In the genomic region with DNA sequence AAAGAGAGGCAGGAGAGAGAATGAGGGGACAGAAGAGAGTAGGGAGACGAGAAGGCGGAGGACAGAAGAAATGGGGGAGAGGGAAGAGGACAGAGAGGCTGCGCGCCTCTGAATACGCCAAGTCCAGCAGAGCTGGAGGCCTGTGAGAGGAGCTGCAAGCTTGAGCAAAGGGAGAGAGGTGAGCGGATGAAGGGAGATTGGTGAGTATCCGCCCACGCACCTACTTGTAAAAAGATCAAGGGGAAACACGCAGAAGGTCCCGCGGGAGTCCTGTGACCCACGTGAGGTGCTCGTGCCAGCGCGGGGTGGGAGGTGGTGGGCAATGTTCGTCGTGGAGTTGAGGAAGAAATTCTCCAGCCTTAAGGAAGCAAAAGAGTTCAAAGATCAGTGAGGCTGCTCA, we compare ENCODE assay signal across 16 cellular contexts. TPM values are rescaled to one million over a fixed set of nuclear protein-coding genes. Genes with fewer than 3 reads are reported as not detected.
DNase-seq lines count a peak whose midpoint lies in the region; ATAC-seq, FAIRE-seq and TF ChIP-seq lines count a peak whose summit lies in the region.
"Had no signal": no experiment of that assay in that cellular context is flagged by ENCODE, and none has a peak within 500 bp of the region (broad histone marks: within the 10 kb centered on the region; RNA-seq: fewer than 3 reads in every experiment).

No MANE protein-coding gene starts in this region.

- H2AK5ac ChIP-seq in neuronal stem cell (ENCODE audit: low read depth, low read length): no peak overlapping the region

- DNase-seq in epithelial cell of proximal tubule (ENCODE audit: low read depth) (peak; percentile 6), neuronal stem cell (ENCODE audit: low spot score) (peak; percentile 1), NCI-H2227 treated with DMSO at 0.1 percent for 48 hours (lab: John Stamatoyannopoulos, UW) (no peak), pancreas (no peak)
- DNase-seq: activated naive CD4-positive, alpha-beta T cell treated with anti-CD3 and anti-CD28 coated beads, Interleukin-2, amount 10 ng/mL, durations not matched to agents 7 days and 5 days; Caco-2; MG63; NCI-H69; stimulated activated CD8-positive, alpha-beta memory T cell treated with anti-CD3 and anti-CD28 coated beads, Interleukin-4, amount 100 ng/mL, for 48 hours had no signal

- no peak overlapping the region for H4K8ac ChIP-seq in neuronal stem cell (ENCODE audit: low read depth, low read length)

- H2BK5ac ChIP-seq in neuronal stem cell (ENCODE audit: low read length): no peak overlapping the region

- peak overlapping the region; percentile 97 for H2AFZ ChIP-seq in neuronal stem cell (ENCODE audit: low read length)

- H3K27ac ChIP-seq in neuronal stem cell (replicated peaks; ENCODE audit: low read length) (no peak overlapping the region), pancreas (no peak overlapping the region)

- H3K79me1 ChIP-seq in neuronal stem cell (ENCODE audit: low read depth, low read length): no peaks in the 10 kb centered on the region

- intact Hi-C loops in pancreas (cut with DNase I): no loop called here

- no peak overlapping the region for H2BK15ac ChIP-seq in neuronal stem cell (ENCODE audit: low read length)

- no peak for FAIRE-seq in pancreas (lab: Jason Lieb, UNC)

- H3K23ac ChIP-seq in neuronal stem cell (ENCODE audit: low read depth, low read length, poor library complexity): no peak overlapping the region

- peak overlapping the region; percentile 98 for H3K4me2 ChIP-seq in neuronal stem cell (ENCODE audit: insufficient read depth, low read length, poor library complexity, severe bottlenecking)

- no peak overlapping the region for H3K18ac ChIP-seq in neuronal stem cell (ENCODE audit: low read length)

- TF ChIP-seq CTCF in epithelial cell of proximal tubule (conservative IDR thresholded peaks at IDR 0.05; ENCODE audit: low read depth, low read length) (no peak), pancreas (IDR thresholded peaks at IDR 0.05) (no peak)

- H3K27me3 ChIP-seq in neuronal stem cell (ENCODE audit: control insufficient read depth in 3 of 3, insufficient read depth in 3 of 3, low read depth in 1 of 3, low read length in 3 of 3): peaks cover 6 to 38% (median 35%) of the 10 kb centered on the region in 3 experiments
- peaks cover 0 to 13% (median 2%) of the 10 kb centered on the region in 4 donors for H3K27me3 ChIP-seq in pancreas

- H3K9ac ChIP-seq in neuronal stem cell (ENCODE audit: low read depth, low read length, poor library complexity): no peak overlapping the region

- no peak overlapping the region for H3K14ac ChIP-seq in neuronal stem cell (ENCODE audit: low read length)

- ATAC-seq in GM18502 (IDR thresholded peaks at IDR 0.05; ENCODE audit: poor library complexity, unreplicated experiment) (peak; percentile 35), HG03103 (IDR thresholded peaks at IDR 0.05; ENCODE audit: low read depth, unreplicated experiment) (peak; percentile 30), HG02981 (IDR thresholded peaks at IDR 0.05; ENCODE audit: unreplicated experiment) (no peak), HG02759 (IDR thresholded peaks at IDR 0.05; ENCODE audit: unreplicated experiment) (no peak), pancreas (no peak)
- ATAC-seq: SK-N-SH treated with all-trans-retinoic acid at 6 μM for 48 hours had no signal

- H3K36me3 ChIP-seq in neuronal stem cell (replicated peaks in 1 of 2; ENCODE audit: control insufficient read depth in 2 of 2, insufficient read depth in 2 of 2, low read length in 2 of 2): peaks cover 0 to 2% of the 10 kb centered on the region in 2 donors
- H3K36me3 ChIP-seq in pancreas: no peaks in the 10 kb centered on the region
- H3K36me3 ChIP-seq: MG63 had no signal

- no peak overlapping the region for H4K91ac ChIP-seq in neuronal stem cell (ENCODE audit: low read depth, low read length, poor library complexity)

- H2BK12ac ChIP-seq in neuronal stem cell (ENCODE audit: low read length): no peak overlapping the region

- WGBS in neuronal stem cell (ENCODE audit: extremely low coverage in 2 of 2, insufficient read length in 2 of 2, insufficient replicate concordance in 1 of 2), 2 donors: no CpG with 5 or more reads among the region's 17 CpGs
- 17 to 29% methylated on average over 17 of the region's 17 CpGs for WGBS in pancreas, 2 donors

- H2BK120ac ChIP-seq in neuronal stem cell (ENCODE audit: low read depth, low read length): no peak overlapping the region

- H3K9me3 ChIP-seq in neuronal stem cell (replicated peaks in 1 of 2; ENCODE audit: control insufficient read depth in 2 of 2, insufficient read depth in 1 of 2, low read depth in 1 of 2, low read length in 2 of 2) (no peaks in the 10 kb centered on the region), pancreas (no peaks in the 10 kb centered on the region)
- H3K9me3 ChIP-seq: Caco-2, MG63 had no signal

- H3K4ac ChIP-seq in neuronal stem cell (ENCODE audit: low read length): no peak overlapping the region

- H3K4me1 ChIP-seq in neuronal stem cell (ENCODE audit: control insufficient read depth in 2 of 2, insufficient read depth in 1 of 2, low read depth in 1 of 2, low read length in 2 of 2) (peaks cover 0 to 5% of the 10 kb centered on the region in 2 donors), pancreas (no peaks in the 10 kb centered on the region)
- H3K4me1 ChIP-seq: Caco-2 had no signal

- peak overlapping the region; percentile 61 for H3K4me3 ChIP-seq in epithelial cell of proximal tubule (ENCODE audit: low read depth, low read length)
- peak overlapping the region in 1 of 2 donors; percentile 68 for H3K4me3 ChIP-seq in neuronal stem cell (ENCODE audit: low read length in 2 of 2)
- no peak overlapping the region for H3K4me3 ChIP-seq in pancreas
- H3K4me3 ChIP-seq: MG63 had no signal

RNA-seq across cellular contexts. Expression of a gene that starts 2.0 kb away (rescaled TPM):
- total RNA-seq in epithelial cell of proximal tubule (3.3 and 11.6 TPM in 2 replicates), pancreas (1 to 10 TPM in 2 of 6 donors, under 1 TPM in 1, not detected in 3; 0.88 to 2.3 (median 1.7) TPM)
- 3.2 TPM for polyA plus RNA-seq in neuronal stem cell (2013, experiment 1 of 2)
- 2.4 TPM for polyA plus RNA-seq in neuronal stem cell (2013, experiment 2 of 2)
- under 1 TPM in 1 of 2 donors, not detected in 1; 0.26 TPM for polyA plus RNA-seq in pancreas
- total RNA-seq: Caco-2, dermis microvascular lymphatic vessel endothelial cell, myocyte had no signal

Comparison
In these comparisons a context has a peak if more than half of its experiments do, and no peak if none do; other contexts are left out.
1. ATAC-seq: peak in GM18502 (single experiment) and HG03103 (single experiment); none in HG02981 (single experiment), HG02759 (single experiment) and pancreas (0 of 4).
2. DNase-seq: peak in epithelial cell of proximal tubule (single experiment) and neuronal stem cell (single experiment); none in NCI-H2227 treated with DMSO at 0.1 percent for 48 hours (single experiment) and pancreas (0 of 6).